1 cellular context compared by ENCODE assay signal in genomic region chr9:70418822-70419545, GRCh38.
TF ChIP-seq lines count a peak whose summit lies in the region.

No MANE protein-coding gene starts in this region.

TF ChIP-seq in K562, 482 proteins besides CTCF, POLR2A, EP300 and RAD21 (continued from another document and continues in another):
- no peak for TF ChIP-seq BCLAF1 (IDR thresholded peaks at IDR 0.05; ENCODE audit: borderline replicate concordance in 1 of 2, control insufficient read depth in 1 of 2, low read depth in 2 of 2, low read length in 1 of 2)
- no peak for TF ChIP-seq KLF13 (tag; IDR thresholded peaks at IDR 0.05; ENCODE audit: borderline replicate concordance, low read depth)
- no peak for TF ChIP-seq NFATC3 (IDR thresholded peaks at IDR 0.05)
- TF ChIP-seq NRF1 (conservative IDR thresholded peaks at IDR 0.05 in 1 of 2, IDR thresholded peaks at IDR 0.05 in 1 of 2) = peak; percentile 62 to 66
- peak; percentile 21; the same call in 1 of the 2 replicates for TF ChIP-seq ARID1B (IDR thresholded peaks at IDR 0.05)
- peak; percentile 81 for TF ChIP-seq BHLHE40 (IDR thresholded peaks at IDR 0.05; ENCODE audit: low read length)
- TF ChIP-seq ZNF274 (IDR thresholded peaks at IDR 0.05; ENCODE audit: borderline replicate concordance, low read depth, low read length) = no peak
- TF ChIP-seq ZNF41 (CRISPR knock-in tag; conservative IDR thresholded peaks at IDR 0.05) = no peak
- TF ChIP-seq RBM17 (IDR thresholded peaks at IDR 0.05; ENCODE audit: borderline replicate concordance, low read depth, low read length) = no peak
- 0 out of 2 replicates have a peak, but pooled peaks have one; percentile 17 for TF ChIP-seq MXI1 (IDR thresholded peaks at IDR 0.05; ENCODE audit: low read depth, low read length)
- peak; percentile 75; the same call in 1 of the 2 replicates for TF ChIP-seq RB1 (IDR thresholded peaks at IDR 0.05; ENCODE audit: low read depth)
- TF ChIP-seq ZBTB34 (CRISPR knock-in tag; IDR thresholded peaks at IDR 0.05) = no peak
- TF ChIP-seq EP400 (IDR thresholded peaks at IDR 0.05) = 0 out of 2 replicates have a peak, but pooled peaks have one; percentile 4
- TF ChIP-seq ZNF707 (CRISPR knock-in tag; conservative IDR thresholded peaks at IDR 0.05) = no peak
- no peak for TF ChIP-seq SFPQ (IDR thresholded peaks at IDR 0.05; ENCODE audit: low read depth, low read length)
- no peak for TF ChIP-seq TFAP4 (CRISPR knock-in tag; IDR thresholded peaks at IDR 0.05; ENCODE audit: borderline replicate concordance)
- TF ChIP-seq ZSCAN32 (CRISPR knock-in tag; IDR thresholded peaks at IDR 0.05) = no peak
- TF ChIP-seq CLOCK (CRISPR knock-in tag; IDR thresholded peaks at IDR 0.05; ENCODE audit: borderline replicate concordance) = no peak
- TF ChIP-seq EWSR1 (IDR thresholded peaks at IDR 0.05; ENCODE audit: borderline replicate concordance, low read depth, partially characterized antibody) = no peak
- peak in 1 of 2 experiments; percentile 22; a peak in 1 of 4 replicates for TF ChIP-seq ETV6 (IDR thresholded peaks at IDR 0.05; ENCODE audit: borderline replicate concordance in 1 of 2, low read depth in 2 of 2, low read length in 1 of 2)
- TF ChIP-seq ETV6 (CRISPR knock-in tag; IDR thresholded peaks at IDR 0.05; ENCODE audit: borderline replicate concordance) = no peak
- no peak for TF ChIP-seq MYBL2 (IDR thresholded peaks at IDR 0.05; ENCODE audit: low read depth)
- TF ChIP-seq MYBL2 (CRISPR knock-in tag; IDR thresholded peaks at IDR 0.05; ENCODE audit: borderline replicate concordance) = no peak
- TF ChIP-seq ZC3H11A (IDR thresholded peaks at IDR 0.05; ENCODE audit: low read depth, low read length) = no peak
- peak; percentile 15 to 36; a peak in 1 of 4 replicates for TF ChIP-seq NONO (IDR thresholded peaks at IDR 0.05; ENCODE audit: low read depth in 2 of 2, low read length in 1 of 2)
- peak; percentile 78; the same call in 1 of the 2 replicates for TF ChIP-seq E2F1 (CRISPR knock-in tag; IDR thresholded peaks at IDR 0.05)
- TF ChIP-seq FUS (optimal IDR thresholded peaks at IDR 0.05; ENCODE audit: low read depth, low read length) = no peak
- TF ChIP-seq HIVEP1 (CRISPR knock-in tag; IDR thresholded peaks at IDR 0.05) = no peak
- peak in 1 of 2 experiments; percentile 15; a peak in 2 of 4 replicates for TF ChIP-seq TBL1XR1 (IDR thresholded peaks at IDR 0.05; ENCODE audit: low read length in 2 of 2)
- no peak for TF ChIP-seq TAF7 (tag; IDR thresholded peaks at IDR 0.05)
- TF ChIP-seq SMAD2 (IDR thresholded peaks at IDR 0.05; ENCODE audit: low read depth, low read length) = no peak
- no peak for TF ChIP-seq PHF21A (IDR thresholded peaks at IDR 0.05; ENCODE audit: borderline replicate concordance, low read depth)
- no peak for TF ChIP-seq ZNF398 (CRISPR knock-in tag; IDR thresholded peaks at IDR 0.05)
- no peak; the same call in 1 of the 2 replicates for TF ChIP-seq NBN (IDR thresholded peaks at IDR 0.05; ENCODE audit: low read depth)
- no peak for TF ChIP-seq CHD4 (IDR thresholded peaks at IDR 0.05; ENCODE audit: insufficient read depth, insufficient replicate concordance, low read depth, low read length, poor library complexity, severe bottlenecking)
- TF ChIP-seq CEBPB (tag; IDR thresholded peaks at IDR 0.05) = peak; percentile 65
- no peak for TF ChIP-seq HOMEZ (CRISPR knock-in tag; IDR thresholded peaks at IDR 0.05)
- TF ChIP-seq TOE1 (IDR thresholded peaks at IDR 0.05; ENCODE audit: borderline replicate concordance) = no peak
- no peak for TF ChIP-seq TOE1 (CRISPR knock-in tag; IDR thresholded peaks at IDR 0.05; ENCODE audit: borderline replicate concordance, low read depth)
- TF ChIP-seq MEIS2 (IDR thresholded peaks at IDR 0.05; ENCODE audit: partially characterized antibody) = no peak
- no peak for TF ChIP-seq ZNF232 (CRISPR knock-in tag; IDR thresholded peaks at IDR 0.05)
- TF ChIP-seq FOSL1 (tag; conservative IDR thresholded peaks at IDR 0.05) = peak; percentile 83
- TF ChIP-seq TAF9B (IDR thresholded peaks at IDR 0.05; ENCODE audit: partially characterized antibody) = peak; percentile 20
- TF ChIP-seq ZBTB8A (IDR thresholded peaks at IDR 0.05; ENCODE audit: partially characterized antibody) = no peak
- TF ChIP-seq SMAD4 (CRISPR knock-in tag; conservative IDR thresholded peaks at IDR 0.05) = peak; percentile 89
- TF ChIP-seq EGR1 (conservative IDR thresholded peaks at IDR 0.05) = peak; percentile 94; the same call in 1 of the 2 replicates
- peak; percentile 84 for TF ChIP-seq SNIP1 (IDR thresholded peaks at IDR 0.05; ENCODE audit: low read depth)
- no peak for TF ChIP-seq CHAMP1 (IDR thresholded peaks at IDR 0.05)
- TF ChIP-seq KAT7 (CRISPR knock-in tag; IDR thresholded peaks at IDR 0.05; ENCODE audit: borderline replicate concordance) = 0 out of 2 replicates have a peak, but pooled peaks have one; percentile 71
- no peak for TF ChIP-seq NFXL1 (CRISPR knock-in tag; IDR thresholded peaks at IDR 0.05)
- TF ChIP-seq ZNF253 (CRISPR knock-in tag; conservative IDR thresholded peaks at IDR 0.05) = no peak
- TF ChIP-seq SRSF9 (IDR thresholded peaks at IDR 0.05; ENCODE audit: borderline replicate concordance, low read depth, low read length) = no peak
